In the genomic region with DNA sequence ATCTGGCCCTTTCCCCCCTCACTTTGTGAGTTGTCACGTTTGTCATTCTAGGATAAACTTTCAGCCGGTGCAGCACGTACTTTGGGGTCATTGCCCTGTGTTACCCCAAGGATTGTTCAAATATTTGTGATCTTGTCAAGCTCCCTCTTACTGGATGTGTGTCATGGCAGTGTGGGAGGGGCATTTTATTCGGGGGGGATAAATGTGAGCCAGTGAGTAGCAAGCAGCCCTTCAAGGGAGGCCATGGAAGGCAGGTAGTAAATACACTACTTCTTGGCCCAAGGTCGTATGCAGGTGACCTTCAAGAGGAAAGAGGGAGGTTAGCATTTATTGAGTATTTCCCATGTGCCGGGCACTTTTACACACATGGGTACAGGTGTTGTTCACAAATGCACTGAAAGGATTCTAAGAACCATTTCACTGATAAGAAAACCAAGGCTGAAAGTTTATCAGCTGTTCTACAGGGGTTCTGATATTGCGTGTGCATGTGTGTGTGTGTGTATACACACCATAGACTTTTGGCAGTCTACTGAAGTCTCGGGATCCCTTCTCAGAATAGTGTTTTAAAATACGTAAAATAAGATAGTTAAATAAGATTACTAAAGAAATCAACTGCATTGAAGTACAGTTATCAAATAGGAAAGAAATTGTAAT, we compare ENCODE assay signal across 32 cellular contexts.
"Had no signal": no experiment of that assay in that cellular context is flagged by ENCODE, and none has a peak within 500 bp of the region (broad histone marks: within the 10 kb centered on the region; RNA-seq: fewer than 3 reads in every experiment).

No MANE protein-coding gene starts in this region.

- H3K27me3 Mint-ChIP-seq: activated B cell treated with CpG ODN at 0.5 μM for 24 hours; activated T-helper 17 cell treated with anti-CD3 and anti-CD28 coated beads, Interleukin-2, amount 50 U/mL, for 72 hours; T-helper 17 cell had no signal

- H3K4me3 ChIP-seq: breast epithelium, cardiac muscle cell, colonic mucosa, esophagus squamous epithelium, gastroesophageal sphincter had no signal

- H3K27me3 ChIP-seq: breast epithelium, cardiac muscle cell, colonic mucosa, esophagus squamous epithelium had no signal

- ATAC-seq: activated CD4-positive, CD25-positive, alpha-beta regulatory T cell treated with anti-CD3 and anti-CD28 coated beads, Interleukin-2, amount 50 U/mL, for 24 hours; activated CD8-positive, alpha-beta T cell treated with anti-CD3 and anti-CD28 coated beads for 36 hours; activated T-cell treated with anti-CD3 and anti-CD28 coated beads, Interleukin-2, amount 50 U/mL, for 4 hours; activated T-helper 17 cell treated with anti-CD3 and anti-CD28 coated beads, Interleukin-2, amount 50 U/mL, for 72 hours; gastroesophageal sphincter; T-helper 17 cell had no signal

- H3K36me3 Mint-ChIP-seq: activated naive CD8-positive, alpha-beta T cell; brain had no signal

- H3K4me1 ChIP-seq: breast epithelium, colonic mucosa, esophagus squamous epithelium, gastroesophageal sphincter had no signal

- H3K36me3 ChIP-seq: breast epithelium, cardiac muscle cell, colonic mucosa, esophagus squamous epithelium, gastroesophageal sphincter, WERI-Rb-1 had no signal

- H3K4me1 Mint-ChIP-seq: activated B cell treated with CpG ODN at 0.5 μM for 24 hours; activated T-helper 17 cell treated with anti-CD3 and anti-CD28 coated beads, Interleukin-2, amount 50 U/mL, for 72 hours; brain; T-helper 17 cell had no signal

- H3K27ac Mint-ChIP-seq: activated B cell treated with CpG ODN at 0.5 μM for 24 hours; activated CD8-positive, alpha-beta T cell treated with anti-CD3 and anti-CD28 coated beads for 36 hours; activated naive CD8-positive, alpha-beta T cell; activated T-helper 17 cell treated with anti-CD3 and anti-CD28 coated beads, Interleukin-2, amount 50 U/mL, for 72 hours; brain; T-helper 17 cell; T-helper 2 cell treated with Interferon-gamma antibody and Interleukin-4, amounts not matched to agents 5 μg/mL and 100 μg/mL, for 36 hours had no signal

- H3K9me3 ChIP-seq: breast epithelium, colonic mucosa, esophagus squamous epithelium, gastroesophageal sphincter had no signal

- H3K27ac ChIP-seq: breast epithelium, cardiac muscle cell, colonic mucosa, epithelial cell of prostate, esophagus squamous epithelium, gastroesophageal sphincter, WERI-Rb-1 had no signal

- DNase-seq: activated B cell treated with CpG ODN at 0.5 μM for 24 hours; activated CD4-positive, alpha-beta T cell treated with anti-CD3 and anti-CD28 coated beads for 48 hours; activated CD4-positive, alpha-beta T cell treated with anti-CD3 and anti-CD28 coated beads, Interleukin-2, amount 50 U/mL, for 1 hour; activated CD4-positive, alpha-beta T cell treated with anti-CD3 and anti-CD28 coated beads, Interleukin-2, amount 50 U/mL, for 48 hours; activated CD8-positive, alpha-beta memory T cell treated with anti-CD3 and anti-CD28 coated beads for 24 hours; activated CD8-positive, alpha-beta T cell treated with anti-CD3 and anti-CD28 coated beads for 36 hours; activated effector memory CD4-positive, alpha-beta T cell treated with Interleukin-2 at 50 U/mL for 16 hours; activated gamma-delta T cell treated with Interleukin-2 at 50 U/mL for 16 hours; activated naive CD4-positive, alpha-beta T cell treated with anti-CD3 and anti-CD28 coated beads, Interleukin-2, amount 50 U/mL, for 16 hours; activated naive CD4-positive, alpha-beta T cell treated with Interleukin-2 at 50 U/mL for 16 hours; activated T-cell treated with anti-CD3 and anti-CD28 coated beads, Interleukin-2, amount 50 U/mL, for 4 hours; amygdala; aorta; central memory CD4-positive, alpha-beta T cell; cerebellar nuclear complex; colonic mucosa; effector CD8-positive, alpha-beta T cell; esophagus squamous epithelium; foreskin melanocyte; T-helper 1 cell; T-helper 17 cell; T1000; WERI-Rb-1 had no signal

- H3K4me3 Mint-ChIP-seq: activated B cell treated with CpG ODN at 0.5 μM for 24 hours; activated CD8-positive, alpha-beta T cell treated with anti-CD3 and anti-CD28 coated beads for 36 hours; activated naive CD8-positive, alpha-beta T cell; activated T-cell treated with anti-CD3 and anti-CD28 coated beads, Interleukin-2, amount 50 U/mL, for 4 hours; activated T-helper 17 cell treated with anti-CD3 and anti-CD28 coated beads, Interleukin-2, amount 50 U/mL, for 72 hours; brain; T-helper 17 cell; T-helper 2 cell treated with Interferon-gamma antibody and Interleukin-4, amounts not matched to agents 5 μg/mL and 100 μg/mL, for 36 hours had no signal
